In the genomic region with DNA sequence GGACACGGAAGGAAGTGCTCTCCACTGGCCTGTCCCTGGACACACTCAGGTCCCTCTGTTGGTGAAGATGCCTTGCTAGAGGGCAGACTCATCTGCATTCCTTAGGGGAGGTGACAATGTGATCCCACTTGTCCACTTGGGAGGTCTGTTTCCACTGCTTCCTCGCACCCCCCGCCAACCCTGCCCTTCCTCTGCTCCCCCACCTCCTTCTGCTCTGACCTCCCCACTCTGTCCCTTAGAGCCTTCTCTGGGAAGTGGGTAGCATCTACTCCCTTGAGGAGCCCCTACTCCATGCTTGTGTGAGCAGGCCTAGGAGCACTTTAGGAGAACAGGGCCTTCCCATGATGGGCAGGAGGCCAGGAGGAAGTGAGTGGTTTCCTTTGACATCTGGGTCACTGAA, we compare ENCODE assay signal across 28 cellular contexts.
"Had no signal": no experiment of that assay in that cellular context is flagged by ENCODE, and none has a peak within 500 bp of the region (broad histone marks: within the 10 kb centered on the region; RNA-seq: fewer than 3 reads in every experiment).

No MANE protein-coding gene starts in this region.

- H3K4me3 ChIP-seq: esophagus squamous epithelium, hepatocyte, right atrium auricular region, smooth muscle cell, uterus had no signal

- H3K4me1 ChIP-seq: esophagus squamous epithelium, right atrium auricular region, testis, uterus had no signal

- H3K79me2 ChIP-seq: hepatocyte had no signal

- H3K36me3 Mint-ChIP-seq: activated naive CD4-positive, alpha-beta T cell treated with anti-CD3 and anti-CD28 coated beads, Interleukin-2, amount 10 ng/mL, durations not matched to agents 7 days and 5 days; activated naive CD8-positive, alpha-beta T cell treated with anti-CD3 and anti-CD28 coated beads, Interleukin-2, amount 10 ng/mL, durations not matched to agents 7 days and 5 days; naive B cell had no signal

- H3K36me3 ChIP-seq: esophagus squamous epithelium, right atrium auricular region, uterus, WERI-Rb-1 had no signal

- H3K4me2 ChIP-seq: hepatocyte, smooth muscle cell had no signal

- H3K27me3 Mint-ChIP-seq: activated CD4-positive, alpha-beta memory T cell treated with anti-CD3 and anti-CD28 coated beads for 36 hours; activated CD4-positive, alpha-beta T cell treated with anti-CD3 and anti-CD28 coated beads, Interleukin-2, amount 10 ng/mL, durations not matched to agents 24 days and 14 days; activated naive CD4-positive, alpha-beta T cell treated with anti-CD3 and anti-CD28 coated beads, Interleukin-2, amount 10 ng/mL, durations not matched to agents 7 days and 5 days; activated naive CD8-positive, alpha-beta T cell treated with anti-CD3 and anti-CD28 coated beads, Interleukin-2, amount 10 ng/mL, durations not matched to agents 7 days and 5 days; naive B cell; T-helper 17 cell had no signal

- H3K4me1 Mint-ChIP-seq: activated CD4-positive, alpha-beta T cell treated with anti-CD3 and anti-CD28 coated beads, Interleukin-2, amount 10 ng/mL, durations not matched to agents 24 days and 14 days; activated naive CD4-positive, alpha-beta T cell treated with anti-CD3 and anti-CD28 coated beads, Interleukin-2, amount 10 ng/mL, durations not matched to agents 7 days and 5 days; activated naive CD8-positive, alpha-beta T cell treated with anti-CD3 and anti-CD28 coated beads, Interleukin-2, amount 10 ng/mL, durations not matched to agents 7 days and 5 days; naive B cell; T-helper 17 cell had no signal

- H3K27ac ChIP-seq: esophagus squamous epithelium, hepatocyte, right atrium auricular region, testis, uterus, WERI-Rb-1 had no signal

- H3K27ac Mint-ChIP-seq: activated CD4-positive, alpha-beta memory T cell treated with anti-CD3 and anti-CD28 coated beads for 36 hours; activated CD4-positive, alpha-beta T cell treated with anti-CD3 and anti-CD28 coated beads, Interleukin-2, amount 10 ng/mL, durations not matched to agents 24 days and 14 days; activated naive CD4-positive, alpha-beta T cell treated with anti-CD3 and anti-CD28 coated beads, Interleukin-2, amount 10 ng/mL, durations not matched to agents 7 days and 5 days; activated naive CD8-positive, alpha-beta T cell treated with anti-CD3 and anti-CD28 coated beads, Interleukin-2, amount 10 ng/mL, durations not matched to agents 7 days and 5 days; mesothelial cell of epicardium; naive B cell; T-helper 17 cell had no signal

- H3K27me3 ChIP-seq: hepatocyte, right atrium auricular region, testis, uterus had no signal

- ATAC-seq: activated CD4-positive, CD25-positive, alpha-beta regulatory T cell treated with anti-CD3 and anti-CD28 coated beads, Interleukin-2, amount 50 U/mL, for 24 hours; left cardiac atrium; T-helper 17 cell had no signal

- H3K4me3 Mint-ChIP-seq: activated CD4-positive, alpha-beta memory T cell treated with anti-CD3 and anti-CD28 coated beads for 36 hours; activated CD4-positive, alpha-beta T cell treated with anti-CD3 and anti-CD28 coated beads, Interleukin-2, amount 10 ng/mL, durations not matched to agents 24 days and 14 days; activated naive CD4-positive, alpha-beta T cell treated with anti-CD3 and anti-CD28 coated beads, Interleukin-2, amount 10 ng/mL, durations not matched to agents 7 days and 5 days; activated naive CD8-positive, alpha-beta T cell treated with anti-CD3 and anti-CD28 coated beads, Interleukin-2, amount 10 ng/mL, durations not matched to agents 7 days and 5 days; mesothelial cell of epicardium; nephron progenitor cell; T-helper 17 cell had no signal

- DNase-seq: activated CD4-positive, alpha-beta memory T cell treated with anti-CD3 and anti-CD28 coated beads for 36 hours; activated CD4-positive, alpha-beta T cell treated with anti-CD3 and anti-CD28 coated beads, Interleukin-2, amount 10 ng/mL, durations not matched to agents 24 days and 14 days; activated CD8-positive, alpha-beta memory T cell treated with anti-CD3 and anti-CD28 coated beads, Interleukin-2, amount 50 U/mL, for 4 hours; activated gamma-delta T cell; activated naive CD4-positive, alpha-beta T cell treated with anti-CD3 and anti-CD28 coated beads, Interleukin-2, amount 10 ng/mL, durations not matched to agents 7 days and 5 days; activated naive CD8-positive, alpha-beta T cell treated with anti-CD3 and anti-CD28 coated beads, Interleukin-2, amount 10 ng/mL, durations not matched to agents 7 days and 5 days; activated T-cell treated with anti-CD3 and anti-CD28 coated beads, Interleukin-2, amount 50 U/mL, for 1 hour; central memory CD4-positive, alpha-beta T cell; esophagus squamous epithelium; foreskin melanocyte; left cardiac atrium; naive B cell; nephron progenitor cell; occipital lobe; stimulated activated CD4-positive, alpha-beta T cell treated with anti-CD3 and anti-CD28 coated beads, Interleukin-15, amount 100 ng/mL, for 24 hours; stimulated activated CD4-positive, alpha-beta T cell treated with anti-CD3 and anti-CD28 coated beads, Interleukin-2, amount 100 ng/mL, for 24 hours; stimulated activated naive CD4-positive, alpha-beta T cell; T-helper 17 cell; T1000; testis; trophoblast cell; uterus; WERI-Rb-1 had no signal

- H3K9me3 ChIP-seq: testis, uterus had no signal

- H2AFZ ChIP-seq: hepatocyte had no signal
